24 cellular contexts compared by ENCODE assay signal in genomic region chr3:133862161-133862560, GRCh38.
"Had no signal": no experiment of that assay in that cellular context is flagged by ENCODE, and none has a peak within 500 bp of the region (broad histone marks: within the 10 kb centered on the region; RNA-seq: fewer than 3 reads in every experiment).

No MANE protein-coding gene starts in this region.

- H3K27ac ChIP-seq: coronary artery, esophagus squamous epithelium, neural progenitor cell, parathyroid adenoma, right lobe of liver, thoracic aorta, tibial nerve, upper lobe of left lung, uterus had no signal

- H3K4me1 ChIP-seq: esophagus squamous epithelium, neural progenitor cell, right lobe of liver, tibial nerve, upper lobe of left lung, uterus had no signal

- DNase-seq: dermis blood vessel endothelial cell; effector memory CD8-positive, alpha-beta T cell; erythroblast; esophagus squamous epithelium; foreskin melanocyte; hypothalamus; immature natural killer cell; islet precursor cell; mucosa of descending colon; naive thymus-derived CD4-positive, alpha-beta T cell; small intestine; stimulated activated CD4-positive, alpha-beta T cell treated with anti-CD3 and anti-CD28 coated beads, Interleukin-15, amount 100 ng/mL, for 24 hours; stimulated activated CD4-positive, alpha-beta T cell treated with anti-CD3 and anti-CD28 coated beads, Interleukin-2, amount 100 ng/mL, for 48 hours; stimulated activated naive B cell treated with anti-CD40 and anti-IgM and Interleukin-4, amounts not matched to agents 10 μg/mL and 1 μg/mL and 100 μg/mL, for 72 hours; upper lobe of left lung; uterus had no signal

- FAIRE-seq: endometrium, small intestine had no signal

- H3K9me3 ChIP-seq: esophagus squamous epithelium, mucosa of descending colon, right lobe of liver, thoracic aorta, tibial nerve, upper lobe of left lung, uterus had no signal

- H3K27me3 ChIP-seq: esophagus squamous epithelium, neural progenitor cell, right lobe of liver, tibial nerve, upper lobe of left lung, uterus had no signal

- H3K9ac ChIP-seq: neural progenitor cell, parathyroid adenoma had no signal

- ATAC-seq: effector memory CD8-positive, alpha-beta T cell; mucosa of descending colon; naive thymus-derived CD4-positive, alpha-beta T cell; right lobe of liver; stimulated activated naive B cell treated with anti-CD40 and anti-IgM and Interleukin-4, amounts not matched to agents 10 μg/mL and 1 μg/mL and 100 μg/mL, for 72 hours had no signal

- H3K36me3 ChIP-seq: esophagus squamous epithelium, neural progenitor cell, right lobe of liver, thoracic aorta, tibial nerve, upper lobe of left lung, uterus had no signal

- H3K4me3 ChIP-seq: coronary artery, esophagus squamous epithelium, lung, mucosa of descending colon, neural progenitor cell, right lobe of liver, thoracic aorta, tibial nerve, upper lobe of left lung, uterus had no signal
